8 cellular contexts compared by ENCODE assay signal in genomic region chr19:38669532-38669931, GRCh38. TPM values are rescaled to one million over a fixed set of nuclear protein-coding genes. Genes with fewer than 3 reads are reported as not detected.
A peak's percentile ranks its signal among the peaks of the same experiment; 100 is the strongest.
DNase-seq lines count a peak whose midpoint lies in the region; ATAC-seq and TF ChIP-seq lines count a peak whose summit lies in the region.

No MANE protein-coding gene starts in this region.

- DNase-seq in GM23338 (ENCODE audit: low spot score) (no peak), RWPE1 (ENCODE audit: low spot score) (no peak), epithelial cell of prostate (ENCODE audit: low read depth, low spot score) (no peak), psoas muscle (peak in 1 of 2 donors; percentile 45), SK-N-DZ (ENCODE audit: low spot score) (no peak), NCI-H82 treated with DMSO at 0.1 percent for 48 hours (lab: John Stamatoyannopoulos, UW; ENCODE audit: unreplicated experiment) (no peak)

- TF ChIP-seq CTCF in GM23338 (conservative IDR thresholded peaks at IDR 0.05; ENCODE audit: low read depth in 2 of 2) (no peak), RWPE1 (conservative IDR thresholded peaks at IDR 0.05; ENCODE audit: low read depth) (no peak), psoas muscle (IDR thresholded peaks at IDR 0.05) (no peak)

- peak overlapping the region; percentile 40; the same call in 1 of the 2 replicates for H3K4me2 ChIP-seq in GM23338

- 32 to 57% (median 53%) methylated on average over 5 of the region's 5 CpGs for WGBS in psoas muscle, 3 donors

- H3K27me3 Mint-ChIP-seq in GM23338 (ENCODE audit: insufficient read depth, low read depth, poor library complexity) = peaks cover 27% of the 10 kb centered on the region

- H3F3A ChIP-seq in GM23338 (replicated peaks; ENCODE audit: low read depth) = peaks cover 10% of the 10 kb centered on the region

- no peaks in the 10 kb centered on the region for H3K27me3 ChIP-seq in GM23338 (ENCODE audit: insufficient read depth)
- H3K27me3 ChIP-seq in psoas muscle (ENCODE audit: insufficient read depth in 3 of 3, low read length in 2 of 3) = no peaks in the 10 kb centered on the region

- no peaks in the 10 kb centered on the region for H3K9me2 ChIP-seq in GM23338 (ENCODE audit: insufficient read depth)

- peak overlapping the region; percentile 40; the same call in 1 of the 2 replicates for H3K27ac ChIP-seq in GM23338 (ENCODE audit: low read depth)
- H3K27ac ChIP-seq in RWPE1 = peak overlapping the region; percentile 71
- H3K27ac ChIP-seq in epithelial cell of prostate = peak overlapping the region; percentile 99
- H3K27ac ChIP-seq in psoas muscle = peak overlapping the region; percentile 95

- H3K4me1 Mint-ChIP-seq in GM23338 = peaks cover 80% of the 10 kb centered on the region

- H3K36me3 Mint-ChIP-seq in GM23338 (ENCODE audit: low read depth) = peaks cover 25% of the 10 kb centered on the region

- H2AFZ ChIP-seq in GM23338 = no peak overlapping the region

- H3K9me3 Mint-ChIP-seq in GM23338 = no peaks in the 10 kb centered on the region

- H3K27ac Mint-ChIP-seq in GM23338 = peak overlapping the region; percentile 98

- H4K20me1 ChIP-seq in GM23338 (replicated peaks; ENCODE audit: insufficient read depth) = peaks cover 7% of the 10 kb centered on the region

- peaks cover 89% of the 10 kb centered on the region for H3K79me2 ChIP-seq in GM23338 (replicated peaks; ENCODE audit: insufficient read depth)

- CTCF ChIA-PET in RWPE1 (lab: Yijun Ruan, JAX) = no interaction called here

- H3K4me3 ChIP-seq in GM23338 (no peak overlapping the region), psoas muscle (no peak overlapping the region)

- POLR2A ChIA-PET in RWPE1 (lab: Yijun Ruan, JAX; ENCODE audit: low non-redundant PET) = no interaction called here

- H3K4me1 ChIP-seq in GM23338 (ENCODE audit: insufficient read depth) = peaks cover 76% of the 10 kb centered on the region
- H3K4me1 ChIP-seq in psoas muscle = peaks cover 95% of the 10 kb centered on the region

- H3K9me3 ChIP-seq in psoas muscle = no peaks in the 10 kb centered on the region

- H3K36me3 ChIP-seq in GM23338 (ENCODE audit: insufficient read depth) = no peaks in the 10 kb centered on the region; the same call in 1 of the 2 replicates
- peaks cover 0 to 5% of the 10 kb centered on the region in 2 donors for H3K36me3 ChIP-seq in psoas muscle (ENCODE audit: insufficient read depth in 1 of 2, low read depth in 1 of 2)

- intact Hi-C loops in psoas muscle (cut with DNase I) = no loop called here

- H3K4me3 Mint-ChIP-seq in GM23338 = 0 out of 3 replicates have a peak overlapping the region, but pooled peaks have one; percentile 13

- ATAC-seq in GM23338 = no peak
- no peak for ATAC-seq in psoas muscle
- no peak for ATAC-seq in HG03108 (IDR thresholded peaks at IDR 0.05; ENCODE audit: unreplicated experiment)
- no peak for ATAC-seq in HG02970 (IDR thresholded peaks at IDR 0.05; ENCODE audit: low FRiP score, unreplicated experiment)

TF ChIP-seq in GM23338, 12 proteins besides CTCF, POLR2A, EP300 and RAD21 (continues in another document):
- TF ChIP-seq STAT1 (IDR thresholded peaks at IDR 0.05; ENCODE audit: unreplicated experiment) (no peak), EZH2phosphoT487 (IDR thresholded peaks at IDR 0.05; ENCODE audit: unreplicated experiment) (no peak), POLR2AphosphoS5 (IDR thresholded peaks at IDR 0.05; ENCODE audit: low read depth) (no peak), EZH2 (IDR thresholded peaks at IDR 0.05; ENCODE audit: low read depth, unreplicated experiment) (no peak), ZNF462 (CRISPR knock-in tag; IDR thresholded peaks at IDR 0.05) (no peak), ETS1 (IDR thresholded peaks at IDR 0.05) (no peak), ZNF331 (CRISPR knock-in tag; IDR thresholded peaks at IDR 0.05; ENCODE audit: low read depth) (no peak), JUNB (IDR thresholded peaks at IDR 0.05; ENCODE audit: unreplicated experiment) (no peak), CREB1 (CRISPR knock-in tag; IDR thresholded peaks at IDR 0.05; ENCODE audit: low read depth) (no peak)

RNA-seq across cellular contexts. Expression of gene ACTN4, which starts 22.1 kb away (rescaled TPM):
- total RNA-seq in GM23338 (2014; rRNA removed; shearing (Covaris generic)) = 379 and 427 TPM in 2 replicates
- polyA plus RNA-seq in GM23338 (2016; fragmentation: Nextera tagmentation; extraction: Ambion mirVana) (54.6 and 68.9 TPM in 2 replicates), psoas muscle (10 to 100 TPM; 38.3 to 45.2 (median 43.0) TPM)
- total RNA-seq in psoas muscle = 100 to 1,000 TPM in 1 of 4 donors, 10 to 100 TPM in 3; 79.9 to 127 (median 89.2) TPM
- 85.3 and 95.3 TPM in 2 replicates for polyA plus RNA-seq in SK-N-DZ (2014; cell fraction: cytosol; rRNA removed)
- polyA plus RNA-seq in SK-N-DZ (2014; cell fraction: nucleus; rRNA removed) = 124 and 196 TPM in 2 replicates

RNA-seq across cellular contexts. Expression of gene EIF3K, which starts 50.5 kb away (rescaled TPM):
- 509 and 527 TPM in 2 replicates for total RNA-seq in GM23338 (2014; rRNA removed; shearing (Covaris generic))
- polyA plus RNA-seq in GM23338 (2016; fragmentation: Nextera tagmentation; extraction: Ambion mirVana) (215 and 226 TPM in 2 replicates), psoas muscle (100 to 1,000 TPM; 422 to 984 (median 637) TPM)
- total RNA-seq in psoas muscle = 100 to 1,000 TPM; 367 to 549 (median 436) TPM
- polyA plus RNA-seq in SK-N-DZ (2014; cell fraction: cytosol; rRNA removed) = 411 and 544 TPM in 2 replicates
- 281 and 323 TPM in 2 replicates for polyA plus RNA-seq in SK-N-DZ (2014; cell fraction: nucleus; rRNA removed)

RNA-seq across cellular contexts. Expression of gene MAP4K1, which starts 51.8 kb away (rescaled TPM):
- 7.7 and 11.8 TPM in 2 replicates for total RNA-seq in GM23338 (2014; rRNA removed; shearing (Covaris generic))
- polyA plus RNA-seq in GM23338 (2016; fragmentation: Nextera tagmentation; extraction: Ambion mirVana) (42.8 and 44.6 TPM in 2 replicates), psoas muscle (under 1 TPM; 0.36 to 0.68 (median 0.64) TPM)
- 1 to 10 TPM in 3 of 4 donors, under 1 TPM in 1; 0.67 to 1.4 (median 1.2) TPM for total RNA-seq in psoas muscle
- 6.8 and 22.6 TPM in 2 replicates for polyA plus RNA-seq in SK-N-DZ (2014; cell fraction: cytosol; rRNA removed)
- polyA plus RNA-seq in SK-N-DZ (2014; cell fraction: nucleus; rRNA removed) = 15.9 and 17.5 TPM in 2 replicates

Comparison
In these comparisons a context has a peak if more than half of its experiments do, and no peak if none do; other contexts are left out.
1. H3K27ac ChIP-seq: peak in every context shown above with its lines; median percentile 99 in epithelial cell of prostate; 95 in psoas muscle; 71 in RWPE1; 40 in GM23338.